7 cellular contexts compared by ENCODE assay signal in the genomic region with DNA sequence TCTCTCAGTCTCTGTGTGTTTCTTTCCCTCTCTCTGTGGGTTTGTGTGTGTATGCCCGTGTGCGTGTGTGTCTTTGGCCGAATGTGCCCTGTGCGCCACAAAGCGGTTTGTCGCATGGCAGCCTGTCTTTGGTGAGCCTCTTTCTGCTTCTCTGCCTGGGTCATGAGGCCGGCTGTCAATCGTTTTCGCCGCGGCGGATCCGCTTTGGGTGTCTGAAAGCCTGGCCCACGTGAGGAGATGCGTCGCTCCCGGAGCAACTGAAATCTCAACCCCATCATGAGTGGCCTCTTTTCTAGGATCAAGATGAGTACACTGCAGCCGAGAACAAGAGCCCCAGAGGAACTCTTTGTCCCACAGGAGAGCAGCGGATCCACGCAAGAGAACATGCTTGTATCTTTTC.
DNase-seq lines count a peak whose midpoint lies in the region; ATAC-seq, FAIRE-seq and TF ChIP-seq lines count a peak whose summit lies in the region.
"Not testable (repeated sequence)": the region's sequence is repeated elsewhere in the genome, so short reads cannot be mapped to it uniquely, and the experiment has no call there.

No MANE protein-coding gene starts in this region.

- not testable (repeated sequence) for H3K4me2 ChIP-seq in DOHH2 (ENCODE audit: low read length); K562 (ENCODE audit: insufficient read depth, low read length)
- H3K4me2 ChIP-seq in OCI-LY1 (ENCODE audit: low read length) (peak overlapping the region; percentile 44; the same call in 1 of the 2 replicates), SU-DHL-6 (ENCODE audit: low read depth, low read length, poor library complexity, severe bottlenecking) (peak overlapping the region; percentile 37)

- not testable (repeated sequence) for H3K36me3 ChIP-seq in DOHH2 (ENCODE audit: control insufficient read depth, low read length); OCI-LY1 (ENCODE audit: insufficient read depth, low read length); SU-DHL-6 (ENCODE audit: low read length); K562 (ENCODE audit: control insufficient read depth, insufficient read depth, low read length); sigmoid colon

- H3K9me1 ChIP-seq in K562 (ENCODE audit: control insufficient read depth, insufficient read depth, low read length): not testable (repeated sequence)

- not testable (repeated sequence) for H3K79me2 ChIP-seq in DOHH2 (ENCODE audit: control insufficient read depth, low read length); OCI-LY1 (ENCODE audit: insufficient read depth, low read length); SU-DHL-6 (ENCODE audit: insufficient read depth, low read length)
- H3K79me2 ChIP-seq in K562 (ENCODE audit: control insufficient read depth, insufficient read depth, low read length): peaks cover 28% of the 10 kb centered on the region

- H3K27ac Mint-ChIP-seq in immature natural killer cell: peak overlapping the region in 1 of 6 donors; percentile 14
- H3K27ac Mint-ChIP-seq in nephron: not testable (repeated sequence)

- H3K36me3 Mint-ChIP-seq in immature natural killer cell; nephron (ENCODE audit: low read depth): not testable (repeated sequence)

- CTCF ChIA-PET in K562 (lab: Yijun Ruan, JAX; ENCODE audit: low intra/inter-chr PET ratio): not testable (repeated sequence)

- not testable (repeated sequence) for BruUV-seq in K562 (replicated peaks; lab: Mats Ljungman, UMichigan)

- not testable (repeated sequence) for TF ChIP-seq RAD21 in K562 (CRISPR knock-in tag; conservative IDR thresholded peaks at IDR 0.05 in 1 of 2, IDR thresholded peaks at IDR 0.05 in 1 of 2)

- H3K27me3 ChIP-seq in DOHH2 (ENCODE audit: control insufficient read depth, low read length); OCI-LY1 (ENCODE audit: insufficient read depth, low read length); SU-DHL-6 (ENCODE audit: low read length); K562 (ENCODE audit: control insufficient read depth in 2 of 2, insufficient read depth in 2 of 2, low read length in 2 of 2); sigmoid colon: not testable (repeated sequence)

- POLR2A ChIA-PET in K562 (lab: Yijun Ruan, JAX): not testable (repeated sequence)

- not testable (repeated sequence) for DNase-seq in K562 (ENCODE audit: extremely low read depth in 1 of 4, low spot score in 3 of 4); immature natural killer cell
- DNase-seq in sigmoid colon: peak; percentile 33

- TF ChIP-seq EP300 in K562 (IDR thresholded peaks at IDR 0.05; ENCODE audit: low read length); sigmoid colon (IDR thresholded peaks at IDR 0.05): not testable (repeated sequence)

- not testable (repeated sequence) for H3K4me1 Mint-ChIP-seq in immature natural killer cell, nephron

- ATAC-seq in K562: not testable (repeated sequence)

- not testable (repeated sequence) for TF ChIP-seq POLR2A in K562 (conservative IDR thresholded peaks at IDR 0.05); sigmoid colon (IDR thresholded peaks at IDR 0.05)

- not testable (repeated sequence) for H3K9me3 ChIP-seq in DOHH2 (ENCODE audit: control insufficient read depth, insufficient read depth, low read length); OCI-LY1 (ENCODE audit: low read length); SU-DHL-6 (ENCODE audit: insufficient read depth, low read length); K562 (replicated peaks; ENCODE audit: control insufficient read depth, insufficient read depth, low read depth, low read length); sigmoid colon

- H2AFZ ChIP-seq in OCI-LY1 (ENCODE audit: low read length); SU-DHL-6 (ENCODE audit: low read depth, low read length, severe bottlenecking); K562 (ENCODE audit: low read depth, low read length): not testable (repeated sequence)

- H3K9me2 ChIP-seq in DOHH2 (replicated peaks; ENCODE audit: control insufficient read depth, low read length); OCI-LY1 (ENCODE audit: low read depth, low read length); SU-DHL-6 (replicated peaks; ENCODE audit: insufficient read depth, low read length): not testable (repeated sequence)

- H3K4me1 ChIP-seq in DOHH2 (ENCODE audit: control insufficient read depth, low read length); OCI-LY1 (ENCODE audit: insufficient read depth, low read length, severe bottlenecking); sigmoid colon: not testable (repeated sequence)
- H3K4me1 ChIP-seq in K562 (replicated peaks in 1 of 2; ENCODE audit: control insufficient read depth in 2 of 2, insufficient read depth in 2 of 2, low read length in 2 of 2): peaks cover 0 to 17% of the 10 kb centered on the region in 2 experiments; a peak in 2 of 5 replicates

- H3K9me3 Mint-ChIP-seq in immature natural killer cell (peaks cover 14 to 39% (median 30%) of the 10 kb centered on the region in 6 donors), nephron (peaks cover 29% of the 10 kb centered on the region)

- in situ Hi-C loops in K562 (cut with MboI): not testable (repeated sequence)

- not testable (repeated sequence) for H3K9ac ChIP-seq in OCI-LY1 (ENCODE audit: low read length); K562 (ENCODE audit: insufficient read depth in 1 of 2, low read depth in 2 of 2, low read length in 2 of 2)
- H3K9ac ChIP-seq in SU-DHL-6 (ENCODE audit: low read length): peak overlapping the region; percentile 31; the same call in 1 of the 2 replicates

- not testable (repeated sequence) for H3K27me3 Mint-ChIP-seq in immature natural killer cell (ENCODE audit: low read depth in 3 of 3); nephron (ENCODE audit: low read depth)

- not testable (repeated sequence) for H4K20me1 ChIP-seq in DOHH2 (ENCODE audit: control insufficient read depth, insufficient read depth, low read depth, low read length); OCI-LY1 (ENCODE audit: insufficient read depth, low read length); SU-DHL-6 (ENCODE audit: low read depth, low read length); K562 (replicated peaks; ENCODE audit: control insufficient read depth, insufficient read depth, low read length)

- FAIRE-seq in K562 (lab: Jason Lieb, UNC): not testable (repeated sequence)

- WGBS in K562 (ENCODE audit: insufficient coverage, low coverage, missing lambda C conversion rate): 89% methylated on average over 13 of the region's 20 CpGs
- WGBS in sigmoid colon, 2 donors: 81 to 93% methylated on average over 20 of the region's 20 CpGs

- H3K27ac ChIP-seq in DOHH2 (ENCODE audit: low read depth, low read length); OCI-LY1 (ENCODE audit: low read depth, low read length, poor library complexity, severe bottlenecking); K562 (ENCODE audit: extremely low read depth, low read depth, low read length): not testable (repeated sequence)
- H3K27ac ChIP-seq in SU-DHL-6 (ENCODE audit: low read depth, low read length): 0 out of 2 replicates have a peak overlapping the region, but pooled peaks have one; percentile 29
- H3K27ac ChIP-seq in sigmoid colon: peak overlapping the region in 1 of 4 donors; percentile 60

- not testable (repeated sequence) for TF ChIP-seq CTCF in DOHH2 (IDR thresholded peaks at IDR 0.05; ENCODE audit: low read depth, low read length, poor library complexity, severe bottlenecking); OCI-LY1 (IDR thresholded peaks at IDR 0.05; ENCODE audit: low read length); SU-DHL-6 (IDR thresholded peaks at IDR 0.05; ENCODE audit: insufficient read depth, low read length, poor library complexity, severe bottlenecking); K562 (IDR thresholded peaks at IDR 0.05 in 2 of 3, conservative IDR thresholded peaks at IDR 0.05 in 1 of 3; ENCODE audit: insufficient read depth in 2 of 3, low read depth in 1 of 3, low read length in 3 of 3); nephron (IDR thresholded peaks at IDR 0.05; ENCODE audit: unreplicated experiment in 3 of 3); sigmoid colon (IDR thresholded peaks at IDR 0.05)

- intact Hi-C loops in K562 (cut with micrococcal nuclease); sigmoid colon (cut with DNase I): not testable (repeated sequence)

- H3K4me3 Mint-ChIP-seq in immature natural killer cell: peak overlapping the region in 4 of 5 donors; percentile 22 to 70 (median 50)
- peak overlapping the region; percentile 31 to 55 (median 54) for H3K4me3 Mint-ChIP-seq in nephron

- peak overlapping the region; percentile 51 for H3K4me3 ChIP-seq in DOHH2 (ENCODE audit: low read length)
- peak overlapping the region; percentile 50 for H3K4me3 ChIP-seq in OCI-LY1 (ENCODE audit: low read depth, low read length, poor library complexity, severe bottlenecking)
- not testable (repeated sequence) for H3K4me3 ChIP-seq in SU-DHL-6 (ENCODE audit: insufficient read depth, low read length, poor library complexity, severe bottlenecking)
- peak overlapping the region; percentile 10; the same call in 1 of the 2 replicates for H3K4me3 ChIP-seq in K562
- H3K4me3 ChIP-seq in sigmoid colon: peak overlapping the region in 1 of 4 donors; percentile 33

- H3F3A ChIP-seq in DOHH2 (ENCODE audit: control insufficient read depth, insufficient read depth); OCI-LY1 (ENCODE audit: insufficient read depth, low read length); SU-DHL-6 (ENCODE audit: insufficient read depth): not testable (repeated sequence)
